Comparison of ENCODE assay signal across 8 cellular contexts in genomic region chr15:76270876-76271275, GRCh38.
"Had no signal": no experiment of that assay in that cellular context is flagged by ENCODE, and none has a peak within 500 bp of the region (broad histone marks: within the 10 kb centered on the region; RNA-seq: fewer than 3 reads in every experiment).

No MANE protein-coding gene starts in this region.

- FAIRE-seq: H54, HTR-8/SVneo, K562 had no signal

- H3K4me3 ChIP-seq: GM23248, K562 had no signal

- DNase-seq: GM23248, GOT3, H9, HCEC 1CT, IMR-90 had no signal

- H2AFZ ChIP-seq: GM23248 had no signal

- H3K27ac ChIP-seq: GM23248 had no signal

- H3K9ac ChIP-seq: GM23248 had no signal
